13 cellular contexts compared by ENCODE assay signal in genomic region chr16:13702614-13703013, GRCh38.
A peak's percentile ranks its signal among the peaks of the same experiment; 100 is the strongest.
DNase-seq lines count a peak whose midpoint lies in the region; ATAC-seq, FAIRE-seq and TF ChIP-seq lines count a peak whose summit lies in the region.
"Had no signal": no experiment of that assay in that cellular context is flagged by ENCODE, and none has a peak within 500 bp of the region (broad histone marks: within the 10 kb centered on the region; RNA-seq: fewer than 3 reads in every experiment).

No MANE protein-coding gene starts in this region.

- no peaks in the 10 kb centered on the region for H3K27me3 ChIP-seq in mammary epithelial cell (ENCODE audit: insufficient read depth, low read length)
- H3K27me3 ChIP-seq in H1 (replicated peaks in 1 of 4; ENCODE audit: control insufficient read depth in 3 of 4, extremely low read depth in 1 of 4, insufficient read depth in 3 of 4, low read length in 3 of 4) = no peaks in the 10 kb centered on the region
- no peaks in the 10 kb centered on the region for H3K27me3 ChIP-seq in thoracic aorta (replicated peaks; ENCODE audit: insufficient read depth)

- no peak overlapping the region for H2BK120ac ChIP-seq in H1 (replicated peaks; ENCODE audit: low read depth, low read length)

- no peak for TF ChIP-seq RAD21 in H1 (IDR thresholded peaks at IDR 0.05 in 1 of 2, conservative IDR thresholded peaks at IDR 0.05 in 1 of 2; ENCODE audit: low read depth in 2 of 2, low read length in 2 of 2)

- no peak overlapping the region for H3K4me2 ChIP-seq in mammary epithelial cell (ENCODE audit: insufficient read depth, low read depth, low read length)
- H3K4me2 ChIP-seq in H1 (ENCODE audit: insufficient read depth in 1 of 2, low read depth in 2 of 2, low read length in 2 of 2) = no peak overlapping the region
- H3K4me2 ChIP-seq: A549 had no signal

- no peak overlapping the region for H3K14ac ChIP-seq in H1 (ENCODE audit: insufficient read length)

- H3K4me3 ChIP-seq in mammary epithelial cell (replicated peaks in 1 of 3; ENCODE audit: insufficient read depth in 1 of 3, low read depth in 2 of 3, low read length in 3 of 3) (no peak overlapping the region), LNCaP clone FGC (ENCODE audit: low read depth, low read length) (no peak overlapping the region), H1 (ENCODE audit: extremely low read depth in 1 of 4, insufficient read depth in 2 of 4, low read depth in 3 of 4, low read length in 4 of 4) (no peak overlapping the region), thoracic aorta (no peak overlapping the region)
- H3K4me3 ChIP-seq: A549, SK-N-MC had no signal

- H2AFZ ChIP-seq in mammary epithelial cell (ENCODE audit: low read depth, low read length) (no peak overlapping the region), H1 (ENCODE audit: low read length) (peak overlapping the region; percentile 38; the same call in 1 of the 2 replicates)

- H3K27ac ChIP-seq in mammary epithelial cell (ENCODE audit: insufficient read depth, low read depth, low read length) (no peak overlapping the region), H1 (ENCODE audit: low read depth, low read length) (no peak overlapping the region), thoracic aorta (no peak overlapping the region)
- H3K27ac ChIP-seq: A549, SK-N-MC had no signal

- no peak overlapping the region for H3K56ac ChIP-seq in H1 (replicated peaks; ENCODE audit: insufficient read length, low read depth, low read length)

- in situ Hi-C loops in T47D (cut with HindIII; ENCODE audit: low pct_unique_long_range_greater_than_20kb, low sequenced_read_pairs) (no loop called here), mammary epithelial cell (cut with MboI; ENCODE audit: low sequenced_read_pairs in 2 of 2) (no loop called here)

- no peak for FAIRE-seq in H1 (lab: Jason Lieb, UNC)
- FAIRE-seq: A549 had no signal

- no peak overlapping the region for H3K4ac ChIP-seq in H1 (replicated peaks; ENCODE audit: insufficient read length, low read depth, low read length)

- intact Hi-C loops in mammary epithelial cell (cut with micrococcal nuclease) = no loop called here

- no peak overlapping the region for H4K8ac ChIP-seq in H1 (ENCODE audit: extremely low read depth, insufficient read depth, low read length)

- 0% methylated on average over 4 of the region's 4 CpGs for WGBS in mammary epithelial cell (ENCODE audit: low coverage, missing lambda C conversion rate)
- WGBS in H1 (ENCODE audit: extremely low coverage in 1 of 2, insufficient coverage in 1 of 2, insufficient read length in 1 of 2, insufficient replicate concordance in 2 of 2, low coverage in 1 of 2, low lambda C conversion rate in 2 of 2, missing lambda C conversion rate in 1 of 2), 2 experiments = 96% methylated on average over 4 of the region's 4 CpGs; no CpG with 5 or more reads in 1 of the 2 experiments

- dilution Hi-C loops in mammary epithelial cell (cut with HindIII; ENCODE audit: low sequenced_read_pairs) = no loop called here

- no peak overlapping the region for H3K9ac ChIP-seq in mammary epithelial cell (ENCODE audit: insufficient read depth, low read length)
- no peak overlapping the region for H3K9ac ChIP-seq in H1 (replicated peaks in 1 of 4; ENCODE audit: extremely low read depth in 1 of 4, low read depth in 3 of 4, low read length in 3 of 4)

- no peak overlapping the region for H4K91ac ChIP-seq in H1 (replicated peaks; ENCODE audit: insufficient read length, low read length)

- no peak overlapping the region for H2BK5ac ChIP-seq in H1 (ENCODE audit: low read depth, low read length)

- no peak overlapping the region for H2BK12ac ChIP-seq in H1 (ENCODE audit: low read depth, low read length)

- no peaks in the 10 kb centered on the region for H3K79me2 ChIP-seq in mammary epithelial cell (ENCODE audit: insufficient read depth, low read length)
- no peaks in the 10 kb centered on the region for H3K79me2 ChIP-seq in H1 (ENCODE audit: control insufficient read depth in 1 of 2, insufficient read depth in 2 of 2, low read length in 2 of 2)

- no peak for TF ChIP-seq EP300 in H1 (IDR thresholded peaks at IDR 0.05; ENCODE audit: borderline replicate concordance in 1 of 2, low read depth in 2 of 2, low read length in 2 of 2)

- no peaks in the 10 kb centered on the region for H3K79me1 ChIP-seq in H1 (ENCODE audit: low read depth, low read length)

- no peaks in the 10 kb centered on the region for H3K4me1 ChIP-seq in mammary epithelial cell (ENCODE audit: insufficient read depth, low read length)
- peaks cover 0 to 3% (median 0%) of the 10 kb centered on the region in 4 experiments; a peak in 1 of 7 replicates for H3K4me1 ChIP-seq in H1 (replicated peaks in 1 of 4; ENCODE audit: control insufficient read depth in 3 of 4, insufficient read depth in 4 of 4, low read length in 3 of 4)
- peaks cover 0 to 10% of the 10 kb centered on the region in 2 donors for H3K4me1 ChIP-seq in thoracic aorta (ENCODE audit: control insufficient read depth in 1 of 2, low read depth in 2 of 2)
- H3K4me1 ChIP-seq: A549 had no signal

- H3K9me3 ChIP-seq in mammary epithelial cell (replicated peaks; ENCODE audit: insufficient read depth, low read length) = peaks cover 14% of the 10 kb centered on the region
- no peaks in the 10 kb centered on the region for H3K9me3 ChIP-seq in H1 (ENCODE audit: insufficient read depth in 2 of 2, low read depth in 1 of 2, low read length in 1 of 2)
- no peaks in the 10 kb centered on the region for H3K9me3 ChIP-seq in thoracic aorta

- TF ChIP-seq POLR2A in H1 (IDR thresholded peaks at IDR 0.05; ENCODE audit: control extremely low read depth in 1 of 2, low read depth in 2 of 2, low read length in 2 of 2) = no peak

- no peaks in the 10 kb centered on the region for H4K20me1 ChIP-seq in mammary epithelial cell (ENCODE audit: insufficient read depth, low read length)
- no peaks in the 10 kb centered on the region for H4K20me1 ChIP-seq in H1 (replicated peaks in 1 of 2; ENCODE audit: control insufficient read depth in 1 of 2, insufficient read depth in 2 of 2, low read length in 2 of 2)

- CTCF ChIA-PET in mammary epithelial cell (lab: Charles Lee; ENCODE audit: low non-redundant PET) (no interaction called here), H1 (lab: Charles Lee; ENCODE audit: partially characterized antibody) (no interaction called here)

- POLR2A ChIA-PET in H1 (lab: Charles Lee; ENCODE audit: partially characterized antibody) = no interaction called here

- H3K23ac ChIP-seq in H1 (ENCODE audit: insufficient read length) = no peak overlapping the region

- H2BK20ac ChIP-seq in H1 (ENCODE audit: low read length) = no peak overlapping the region

- no peak overlapping the region for H2BK15ac ChIP-seq in H1 (ENCODE audit: low read length)

- no peaks in the 10 kb centered on the region for H3K23me2 ChIP-seq in H1 (ENCODE audit: low read depth, low read length)

- no peak overlapping the region for H4K5ac ChIP-seq in H1 (ENCODE audit: insufficient read length, low read depth, low read length)

- DNase-seq in T47D (ENCODE audit: low read depth in 1 of 2, low spot score in 1 of 2) = peak; percentile 13 to 50
- DNase-seq in mammary epithelial cell = no peak
- peak; percentile 30 for DNase-seq in LNCaP clone FGC (ENCODE audit: low read depth)
- no peak for DNase-seq in H1 (ENCODE audit: low read depth in 1 of 2, low spot score in 2 of 2)
- DNase-seq in thoracic aorta (ENCODE audit: low spot score) = peak; percentile 3
- DNase-seq in UCSD-AML1 (lab: John Stamatoyannopoulos, UW; ENCODE audit: unreplicated experiment) = no peak
- DNase-seq in NCI-H1417 (lab: John Stamatoyannopoulos, UW) = no peak
- DNase-seq: EL, H7, KBM-7, NCI-H1092 had no signal

- H3K18ac ChIP-seq in H1 (ENCODE audit: extremely low read depth, low read length) = no peak overlapping the region

- H3K36me3 ChIP-seq in mammary epithelial cell (ENCODE audit: insufficient read depth, low read length) (no peaks in the 10 kb centered on the region), H1 (ENCODE audit: control insufficient read depth in 2 of 4, insufficient read depth in 4 of 4, low read length in 3 of 4) (no peaks in the 10 kb centered on the region), thoracic aorta (no peaks in the 10 kb centered on the region)

- TF ChIP-seq CTCF in mammary epithelial cell (conservative IDR thresholded peaks at IDR 0.05 in 1 of 2, IDR thresholded peaks at IDR 0.05 in 1 of 2; ENCODE audit: extremely low read depth in 1 of 2, insufficient read depth in 1 of 2, low read depth in 1 of 2, low read length in 2 of 2) (no peak), LNCaP clone FGC (IDR thresholded peaks at IDR 0.05; ENCODE audit: control insufficient read depth, extremely low read depth, insufficient read depth) (no peak), H1 (IDR thresholded peaks at IDR 0.05; ENCODE audit: control extremely low read depth in 1 of 3, insufficient read depth in 1 of 3, low read depth in 1 of 3, low read length in 3 of 3) (no peak), thoracic aorta (IDR thresholded peaks at IDR 0.05) (no peak)

- H2AK5ac ChIP-seq in H1 (ENCODE audit: low read depth, low read length) = no peak overlapping the region

- BruUV-seq in mammary epithelial cell (replicated peaks; lab: Mats Ljungman, UMichigan) = no TSS peak

- ATAC-seq in thoracic aorta (ENCODE audit: insufficient number of reproducible peaks, low FRiP score, low read depth) = no peak
- ATAC-seq: A549 had no signal

TF ChIP-seq in H1, 55 proteins besides CTCF, POLR2A, EP300 and RAD21 (continues in another document):
- TF ChIP-seq TCF12 (IDR thresholded peaks at IDR 0.05; ENCODE audit: low read depth, low read length) (no peak), JUN (IDR thresholded peaks at IDR 0.05; ENCODE audit: low read depth, low read length) (no peak), POLR2AphosphoS5 (IDR thresholded peaks at IDR 0.05; ENCODE audit: low read depth, low read length) (no peak), SIX5 (IDR thresholded peaks at IDR 0.05; ENCODE audit: low read depth, low read length) (no peak), CREB1 (IDR thresholded peaks at IDR 0.05) (no peak), TAF1 (IDR thresholded peaks at IDR 0.05; ENCODE audit: low read depth, low read length) (no peak), TEAD4 (IDR thresholded peaks at IDR 0.05; ENCODE audit: low read depth, low read length) (no peak), CHD2 (IDR thresholded peaks at IDR 0.05; ENCODE audit: low read length) (no peak), NRF1 (IDR thresholded peaks at IDR 0.05; ENCODE audit: low read depth, low read length) (no peak), SP1 (IDR thresholded peaks at IDR 0.05; ENCODE audit: low read depth, low read length) (no peak)
- TF ChIP-seq, protein P1, sequence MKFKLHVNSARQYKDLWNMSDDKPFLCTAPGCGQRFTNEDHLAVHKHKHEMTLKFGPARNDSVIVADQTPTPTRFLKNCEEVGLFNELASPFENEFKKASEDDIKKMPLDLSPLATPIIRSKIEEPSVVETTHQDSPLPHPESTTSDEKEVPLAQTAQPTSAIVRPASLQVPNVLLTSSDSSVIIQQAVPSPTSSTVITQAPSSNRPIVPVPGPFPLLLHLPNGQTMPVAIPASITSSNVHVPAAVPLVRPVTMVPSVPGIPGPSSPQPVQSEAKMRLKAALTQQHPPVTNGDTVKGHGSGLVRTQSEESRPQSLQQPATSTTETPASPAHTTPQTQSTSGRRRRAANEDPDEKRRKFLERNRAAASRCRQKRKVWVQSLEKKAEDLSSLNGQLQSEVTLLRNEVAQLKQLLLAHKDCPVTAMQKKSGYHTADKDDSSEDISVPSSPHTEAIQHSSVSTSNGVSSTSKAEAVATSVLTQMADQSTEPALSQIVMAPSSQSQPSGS (IDR thresholded peaks at IDR 0.05; ENCODE audit: low read length) = no peak

Comparison
In these comparisons a context has a peak if more than half of its experiments do, and no peak if none do; other contexts are left out.
1. DNase-seq: peak in T47D (2 of 2), LNCaP clone FGC (single experiment) and thoracic aorta (single experiment); none in mammary epithelial cell (single experiment), H1 (0 of 2), UCSD-AML1 (single experiment) and NCI-H1417 (0 of 3).